1 cellular context compared by ENCODE assay signal in the genomic region with DNA sequence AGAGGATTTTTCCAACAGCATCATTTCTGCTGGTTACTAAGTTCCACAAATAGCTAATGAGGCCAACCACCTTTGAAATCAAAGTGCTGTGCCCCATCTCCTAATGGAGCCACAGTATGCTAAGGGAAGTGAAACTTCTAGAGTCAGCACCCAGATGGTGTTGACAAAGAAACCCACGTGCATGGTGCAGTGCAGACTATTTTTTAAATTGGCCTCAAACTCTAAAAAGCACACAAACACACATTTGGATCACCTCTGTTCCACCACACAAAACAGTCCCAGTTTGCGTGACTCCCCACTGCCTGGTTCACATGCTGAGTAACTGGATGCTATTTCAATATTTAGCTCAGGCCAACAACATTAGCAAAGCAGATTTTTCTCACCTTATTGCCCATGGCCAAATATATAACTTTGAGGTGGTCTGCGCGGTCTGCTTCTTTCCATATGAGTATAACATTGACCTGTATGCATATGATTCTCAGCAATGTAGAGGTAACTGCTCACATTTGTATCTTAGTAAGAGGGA.
TF ChIP-seq lines count a peak whose summit lies in the region.

No MANE protein-coding gene starts in this region.

TF ChIP-seq in HepG2, 621 proteins besides CTCF, POLR2A, EP300 and RAD21 (continued from another document):
- TF ChIP-seq, protein P1, sequence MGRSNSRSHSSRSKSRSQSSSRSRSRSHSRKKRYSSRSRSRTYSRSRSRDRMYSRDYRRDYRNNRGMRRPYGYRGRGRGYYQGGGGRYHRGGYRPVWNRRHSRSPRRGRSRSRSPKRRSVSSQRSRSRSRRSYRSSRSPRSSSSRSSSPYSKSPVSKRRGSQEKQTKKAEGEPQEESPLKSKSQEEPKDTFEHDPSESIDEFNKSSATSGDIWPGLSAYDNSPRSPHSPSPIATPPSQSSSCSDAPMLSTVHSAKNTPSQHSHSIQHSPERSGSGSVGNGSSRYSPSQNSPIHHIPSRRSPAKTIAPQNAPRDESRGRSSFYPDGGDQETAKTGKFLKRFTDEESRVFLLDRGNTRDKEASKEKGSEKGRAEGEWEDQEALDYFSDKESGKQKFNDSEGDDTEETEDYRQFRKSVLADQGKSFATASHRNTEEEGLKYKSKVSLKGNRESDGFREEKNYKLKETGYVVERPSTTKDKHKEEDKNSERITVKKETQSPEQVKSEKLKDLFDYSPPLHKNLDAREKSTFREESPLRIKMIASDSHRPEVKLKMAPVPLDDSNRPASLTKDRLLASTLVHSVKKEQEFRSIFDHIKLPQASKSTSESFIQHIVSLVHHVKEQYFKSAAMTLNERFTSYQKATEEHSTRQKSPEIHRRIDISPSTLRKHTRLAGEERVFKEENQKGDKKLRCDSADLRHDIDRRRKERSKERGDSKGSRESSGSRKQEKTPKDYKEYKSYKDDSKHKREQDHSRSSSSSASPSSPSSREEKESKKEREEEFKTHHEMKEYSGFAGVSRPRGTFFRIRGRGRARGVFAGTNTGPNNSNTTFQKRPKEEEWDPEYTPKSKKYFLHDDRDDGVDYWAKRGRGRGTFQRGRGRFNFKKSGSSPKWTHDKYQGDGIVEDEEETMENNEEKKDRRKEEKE (IDR thresholded peaks at IDR 0.05) = no peak
- no peak for TF ChIP-seq ZNF253 (CRISPR knock-in tag; IDR thresholded peaks at IDR 0.05; ENCODE audit: borderline replicate concordance)
- TF ChIP-seq KDM5B (CRISPR knock-in tag; IDR thresholded peaks at IDR 0.05; ENCODE audit: borderline replicate concordance) = no peak
